9 cellular contexts compared by ENCODE assay signal in the genomic region with DNA sequence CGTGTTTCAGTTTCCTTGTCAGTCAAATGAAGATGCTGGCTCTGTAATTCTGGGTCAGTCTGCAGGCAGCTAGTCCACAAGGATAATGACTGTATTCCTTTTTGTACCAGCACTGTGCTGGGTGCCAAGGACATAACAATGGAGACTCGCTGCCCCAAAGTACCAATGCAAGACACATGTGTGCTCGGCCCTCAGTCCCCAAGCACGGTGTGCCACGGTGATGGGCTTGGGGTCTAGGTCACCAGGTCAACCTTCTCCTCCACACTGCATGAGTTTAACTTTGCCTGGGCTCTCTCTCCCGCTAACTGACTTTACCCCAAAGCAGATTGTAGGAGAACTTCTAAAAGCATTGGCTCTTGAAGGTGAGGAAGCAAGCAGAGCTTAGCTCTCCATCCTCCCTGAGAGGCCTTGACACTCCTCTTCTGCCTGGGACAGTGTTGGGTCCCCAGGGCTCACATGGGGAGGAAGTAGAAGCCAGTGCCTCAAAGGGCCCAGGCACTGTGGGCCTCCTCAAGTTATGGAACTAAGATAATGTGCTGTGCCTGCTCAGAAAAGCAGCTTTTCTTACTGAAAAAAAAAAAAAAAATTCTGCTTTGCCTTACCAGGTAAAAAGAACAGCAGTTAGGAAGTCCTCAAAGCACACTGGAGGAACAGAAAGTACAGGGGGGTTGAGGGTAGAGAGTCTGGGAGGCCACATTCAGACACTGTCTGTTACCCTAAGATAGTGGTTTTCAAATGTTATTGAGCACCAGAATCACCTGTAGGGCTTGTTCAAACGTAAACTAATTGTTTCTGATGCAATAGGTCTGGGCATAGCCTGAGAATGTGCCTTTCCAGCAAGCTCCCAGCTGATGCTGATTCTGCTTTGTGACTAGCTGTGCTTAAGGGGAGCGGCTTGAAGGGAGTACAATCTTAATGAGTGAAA.
DNase-seq lines count a peak whose midpoint lies in the region; ATAC-seq and TF ChIP-seq lines count a peak whose summit lies in the region.
"Had no signal": no experiment of that assay in that cellular context is flagged by ENCODE, and none has a peak within 500 bp of the region (broad histone marks: within the 10 kb centered on the region; RNA-seq: fewer than 3 reads in every experiment).

No MANE protein-coding gene starts in this region.

- H3K79me2 ChIP-seq in SK-N-SH (ENCODE audit: insufficient read depth): no peaks in the 10 kb centered on the region

- ATAC-seq in GM21737 (IDR thresholded peaks at IDR 0.05; ENCODE audit: unreplicated experiment): peak; percentile 46
- peak; percentile 44 for ATAC-seq in HG03469 (IDR thresholded peaks at IDR 0.05; ENCODE audit: unreplicated experiment)
- ATAC-seq in stimulated activated memory B cell treated with anti-CD40 and anti-IgM and Interleukin-4, amounts not matched to agents 10 μg/mL and 1 μg/mL and 100 μg/mL, for 72 hours: peak; percentile 85

- H3K27ac ChIP-seq in SK-N-SH (ENCODE audit: low read depth in 2 of 2, low read length in 1 of 2): no peak overlapping the region

- no peaks in the 10 kb centered on the region for H3F3A ChIP-seq in SK-N-SH (replicated peaks; ENCODE audit: insufficient read depth)

- intact Hi-C loops in Calu3 (cut with micrococcal nuclease; ENCODE audit: unreplicated experiment): no loop called here

- no peaks in the 10 kb centered on the region for H3K36me3 Mint-ChIP-seq in stimulated activated memory B cell treated with anti-CD40 and anti-IgM and Interleukin-4, amounts not matched to agents 10 μg/mL and 1 μg/mL and 100 μg/mL, for 72 hours
- H3K36me3 Mint-ChIP-seq in Calu3 (ENCODE audit: insufficient read depth, unreplicated experiment): no peaks in the 10 kb centered on the region

- no peaks in the 10 kb centered on the region for H3K9me3 Mint-ChIP-seq in stimulated activated memory B cell treated with anti-CD40 and anti-IgM and Interleukin-4, amounts not matched to agents 10 μg/mL and 1 μg/mL and 100 μg/mL, for 72 hours
- no peaks in the 10 kb centered on the region for H3K9me3 Mint-ChIP-seq in Calu3 (ENCODE audit: low read depth, unreplicated experiment)

- no peak overlapping the region for H3K4me2 ChIP-seq in SK-N-SH

- POLR2A ChIA-PET in SK-N-SH (lab: Yijun Ruan, JAX): no interaction called here

- H3K4me3 Mint-ChIP-seq in stimulated activated memory B cell treated with anti-CD40 and anti-IgM and Interleukin-4, amounts not matched to agents 10 μg/mL and 1 μg/mL and 100 μg/mL, for 72 hours: no peak overlapping the region
- H3K4me3 Mint-ChIP-seq in Calu3 (ENCODE audit: low read depth, unreplicated experiment): no peak overlapping the region

- H3K9ac ChIP-seq in SK-N-SH: no peak overlapping the region

- H4K20me1 ChIP-seq in SK-N-SH (ENCODE audit: insufficient read depth): no peaks in the 10 kb centered on the region

- DNase-seq in NCI-H748 (lab: John Stamatoyannopoulos, UW; ENCODE audit: unreplicated experiment): peak; percentile 4
- no peak for DNase-seq in NCI-H748 treated with DMSO at 0.1 percent for 48 hours (lab: John Stamatoyannopoulos, UW)
- DNase-seq in pons (ENCODE audit: low spot score): no peak
- DNase-seq in SK-N-SH: no peak
- no peak for DNase-seq in Calu3
- DNase-seq: activated T-cell treated with anti-CD3 and anti-CD28 coated beads, Interleukin-2, amount 50 U/mL, for 48 hours had no signal

- peaks cover 60% of the 10 kb centered on the region for H3K4me1 Mint-ChIP-seq in stimulated activated memory B cell treated with anti-CD40 and anti-IgM and Interleukin-4, amounts not matched to agents 10 μg/mL and 1 μg/mL and 100 μg/mL, for 72 hours
- H3K4me1 Mint-ChIP-seq in Calu3 (ENCODE audit: low read depth, unreplicated experiment): peaks cover under 1% of the 10 kb centered on the region

- TF ChIP-seq RAD21 in SK-N-SH (IDR thresholded peaks at IDR 0.05; ENCODE audit: low read length): no peak

- H3K9me3 ChIP-seq in SK-N-SH: no peaks in the 10 kb centered on the region

- BruUV-seq in Calu3 (replicated peaks; lab: Mats Ljungman, UMichigan): no TSS peak

- CTCF ChIA-PET in SK-N-SH (lab: Yijun Ruan, JAX): interaction anchor here (2.3 kb wide), 1 partner anchor 10 kb away, joined by 7 read pairs; no protein-coding TSS in a partner anchor
- CTCF ChIA-PET in Calu3 (lab: Charles Lee): no interaction called here

- H3K36me3 ChIP-seq in SK-N-SH (replicated peaks in 1 of 2; ENCODE audit: control insufficient read depth in 1 of 2, insufficient read depth in 2 of 2, low read length in 1 of 2): no peaks in the 10 kb centered on the region

- no peak overlapping the region for H2AFZ ChIP-seq in SK-N-SH (ENCODE audit: low read depth)

- TF ChIP-seq EP300 in SK-N-SH (IDR thresholded peaks at IDR 0.05; ENCODE audit: borderline replicate concordance in 1 of 2, low read depth in 1 of 2, low read length in 1 of 2): no peak

- no peaks in the 10 kb centered on the region for H3K27me3 Mint-ChIP-seq in stimulated activated memory B cell treated with anti-CD40 and anti-IgM and Interleukin-4, amounts not matched to agents 10 μg/mL and 1 μg/mL and 100 μg/mL, for 72 hours
- no peaks in the 10 kb centered on the region for H3K27me3 Mint-ChIP-seq in Calu3 (ENCODE audit: unreplicated experiment)

- no peaks in the 10 kb centered on the region for H3K4me1 ChIP-seq in SK-N-SH (ENCODE audit: control insufficient read depth in 1 of 2, insufficient read depth in 2 of 2, low read depth in 1 of 2, low read length in 1 of 2)

- no peaks in the 10 kb centered on the region for H3K9me2 ChIP-seq in SK-N-SH

- H3K4me3 ChIP-seq in SK-N-SH (ENCODE audit: low read depth in 2 of 2, low read length in 1 of 2): no peak overlapping the region

- TF ChIP-seq CTCF in SK-N-SH (IDR thresholded peaks at IDR 0.05) (no peak), Calu3 (IDR thresholded peaks at IDR 0.05; ENCODE audit: unreplicated experiment) (no peak)

- WGBS in SK-N-SH (ENCODE audit: low lambda C conversion rate): 11% methylated on average over 3 of the region's 8 CpGs

- no peaks in the 10 kb centered on the region for H3K27me3 ChIP-seq in SK-N-SH (ENCODE audit: insufficient read depth)

- H3K27ac Mint-ChIP-seq in stimulated activated memory B cell treated with anti-CD40 and anti-IgM and Interleukin-4, amounts not matched to agents 10 μg/mL and 1 μg/mL and 100 μg/mL, for 72 hours: peak overlapping the region; percentile 85
- H3K27ac Mint-ChIP-seq in Calu3 (ENCODE audit: unreplicated experiment): no peak overlapping the region

TF ChIP-seq in SK-N-SH, 30 proteins besides CTCF, POLR2A, EP300 and RAD21:
- TF ChIP-seq SMC3 (IDR thresholded peaks at IDR 0.05; ENCODE audit: low read depth, low read length) (no peak), MXI1 (IDR thresholded peaks at IDR 0.05; ENCODE audit: low read depth, low read length) (no peak), JUND (IDR thresholded peaks at IDR 0.05) (no peak), FOSL2 (IDR thresholded peaks at IDR 0.05; ENCODE audit: borderline replicate concordance, low read depth) (no peak), NFIC (IDR thresholded peaks at IDR 0.05; ENCODE audit: borderline replicate concordance) (no peak), GATA2 (CRISPR knock-in tag; IDR thresholded peaks at IDR 0.05) (no peak), NRF1 (IDR thresholded peaks at IDR 0.05; ENCODE audit: low read depth, low read length) (no peak)
- TF ChIP-seq, protein P1, sequence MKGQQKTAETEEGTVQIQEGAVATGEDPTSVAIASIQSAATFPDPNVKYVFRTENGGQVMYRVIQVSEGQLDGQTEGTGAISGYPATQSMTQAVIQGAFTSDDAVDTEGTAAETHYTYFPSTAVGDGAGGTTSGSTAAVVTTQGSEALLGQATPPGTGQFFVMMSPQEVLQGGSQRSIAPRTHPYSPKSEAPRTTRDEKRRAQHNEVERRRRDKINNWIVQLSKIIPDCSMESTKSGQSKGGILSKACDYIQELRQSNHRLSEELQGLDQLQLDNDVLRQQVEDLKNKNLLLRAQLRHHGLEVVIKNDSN (IDR thresholded peaks at IDR 0.05; ENCODE audit: borderline replicate concordance, low read depth): no peak
- TF ChIP-seq, protein P2, sequence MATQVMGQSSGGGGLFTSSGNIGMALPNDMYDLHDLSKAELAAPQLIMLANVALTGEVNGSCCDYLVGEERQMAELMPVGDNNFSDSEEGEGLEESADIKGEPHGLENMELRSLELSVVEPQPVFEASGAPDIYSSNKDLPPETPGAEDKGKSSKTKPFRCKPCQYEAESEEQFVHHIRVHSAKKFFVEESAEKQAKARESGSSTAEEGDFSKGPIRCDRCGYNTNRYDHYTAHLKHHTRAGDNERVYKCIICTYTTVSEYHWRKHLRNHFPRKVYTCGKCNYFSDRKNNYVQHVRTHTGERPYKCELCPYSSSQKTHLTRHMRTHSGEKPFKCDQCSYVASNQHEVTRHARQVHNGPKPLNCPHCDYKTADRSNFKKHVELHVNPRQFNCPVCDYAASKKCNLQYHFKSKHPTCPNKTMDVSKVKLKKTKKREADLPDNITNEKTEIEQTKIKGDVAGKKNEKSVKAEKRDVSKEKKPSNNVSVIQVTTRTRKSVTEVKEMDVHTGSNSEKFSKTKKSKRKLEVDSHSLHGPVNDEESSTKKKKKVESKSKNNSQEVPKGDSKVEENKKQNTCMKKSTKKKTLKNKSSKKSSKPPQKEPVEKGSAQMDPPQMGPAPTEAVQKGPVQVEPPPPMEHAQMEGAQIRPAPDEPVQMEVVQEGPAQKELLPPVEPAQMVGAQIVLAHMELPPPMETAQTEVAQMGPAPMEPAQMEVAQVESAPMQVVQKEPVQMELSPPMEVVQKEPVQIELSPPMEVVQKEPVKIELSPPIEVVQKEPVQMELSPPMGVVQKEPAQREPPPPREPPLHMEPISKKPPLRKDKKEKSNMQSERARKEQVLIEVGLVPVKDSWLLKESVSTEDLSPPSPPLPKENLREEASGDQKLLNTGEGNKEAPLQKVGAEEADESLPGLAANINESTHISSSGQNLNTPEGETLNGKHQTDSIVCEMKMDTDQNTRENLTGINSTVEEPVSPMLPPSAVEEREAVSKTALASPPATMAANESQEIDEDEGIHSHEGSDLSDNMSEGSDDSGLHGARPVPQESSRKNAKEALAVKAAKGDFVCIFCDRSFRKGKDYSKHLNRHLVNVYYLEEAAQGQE (IDR thresholded peaks at IDR 0.05; ENCODE audit: low read depth, low read length): no peak
